ENCODE assay signal across 11 cellular contexts in the genomic region with DNA sequence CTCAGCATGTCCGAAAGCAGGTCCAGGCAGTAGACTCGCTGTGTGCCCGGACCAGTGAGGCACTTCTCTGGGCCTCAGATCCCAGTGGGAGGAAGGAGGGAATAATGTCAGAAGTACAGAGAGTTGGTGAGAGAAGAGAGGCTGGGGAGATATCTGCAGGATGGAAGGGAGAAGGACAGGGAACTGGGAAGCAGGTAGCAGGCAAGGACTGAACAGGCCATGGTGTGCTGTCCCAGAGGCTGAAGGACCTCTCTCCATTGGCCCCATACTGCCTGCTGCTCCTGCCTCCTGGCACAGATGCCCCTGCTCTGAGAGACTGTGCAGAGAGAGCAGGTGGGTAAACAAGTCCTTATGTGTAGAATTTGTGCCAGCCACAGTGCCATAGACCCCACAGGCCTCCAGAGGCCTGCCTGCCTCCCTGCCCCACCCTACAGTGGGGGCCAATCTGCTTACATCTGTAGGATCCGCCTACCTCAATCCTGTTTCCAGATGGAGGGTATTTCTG. TPM values are rescaled to one million over a fixed set of nuclear protein-coding genes. Genes with fewer than 3 reads are reported as not detected.
"Had no signal": no experiment of that assay in that cellular context is flagged by ENCODE, and none has a peak within 500 bp of the region (broad histone marks: within the 10 kb centered on the region; RNA-seq: fewer than 3 reads in every experiment).

No MANE protein-coding gene starts in this region.

- H3K27ac ChIP-seq: left lung had no signal

- H3K9me3 ChIP-seq: left lung, mucosa of descending colon had no signal

- H3K4me1 ChIP-seq: left lung had no signal

- DNase-seq: activated naive CD4-positive, alpha-beta T cell; aorta; cerebellar nuclear complex; effector memory CD4-positive, alpha-beta T cell; foreskin fibroblast; hippocampal formation; left lung; mucosa of descending colon; naive thymus-derived CD4-positive, alpha-beta T cell; stimulated activated CD4-positive, alpha-beta T cell treated with anti-CD3 and anti-CD28 coated beads, Interleukin-2, amount 100 ng/mL, for 48 hours had no signal

- H3K36me3 ChIP-seq: left lung had no signal

- H3K4me3 ChIP-seq: left lung, mucosa of descending colon had no signal

RNA-seq across cellular contexts. Expression of a gene that starts 34.2 kb away (rescaled TPM):
- polyA plus RNA-seq: aorta; keratinocyte; naive thymus-derived CD4-positive, alpha-beta T cell had no signal
